In genomic region chr1:27346357-27346756, GRCh38 we compare ENCODE assay signal across 17 cellular contexts. TPM values are rescaled to one million over a fixed set of nuclear protein-coding genes. Genes with fewer than 3 reads are reported as not detected.
DNase-seq lines count a peak whose midpoint lies in the region; ATAC-seq and TF ChIP-seq lines count a peak whose summit lies in the region.
"Had no signal": no experiment of that assay in that cellular context is flagged by ENCODE, and none has a peak within 500 bp of the region (broad histone marks: within the 10 kb centered on the region; RNA-seq: fewer than 3 reads in every experiment).

No MANE protein-coding gene starts in this region.

- H3K4me3 ChIP-seq in right cardiac atrium (ENCODE audit: low read length): no peak overlapping the region
- no peak overlapping the region for H3K4me3 ChIP-seq in WERI-Rb-1 (ENCODE audit: low read depth, low read length)

- H3K4me1 ChIP-seq in right cardiac atrium (ENCODE audit: control insufficient read depth, insufficient read depth, low read length): peaks cover 6% of the 10 kb centered on the region

- ATAC-seq in Right ventricle myocardium inferior: no peak
- ATAC-seq in right cardiac atrium: no peak
- ATAC-seq in T-helper 17 cell: no peak
- ATAC-seq in activated T-cell treated with anti-CD3 and anti-CD28 coated beads, Interleukin-2, amount 50 U/mL, for 4 hours: no peak
- ATAC-seq in HG03139 (IDR thresholded peaks at IDR 0.05; ENCODE audit: unreplicated experiment): no peak

- H3K4me3 Mint-ChIP-seq in T-helper 17 cell (peak overlapping the region; percentile 59), immature natural killer cell (peak overlapping the region in 2 of 5 donors; percentile 23 to 67), type B pancreatic cell (peak overlapping the region; percentile 63)
- H3K4me3 Mint-ChIP-seq in activated T-cell treated with anti-CD3 and anti-CD28 coated beads, Interleukin-2, amount 50 U/mL, for 4 hours: no peak overlapping the region

- H3K27ac ChIP-seq in right cardiac atrium (ENCODE audit: low read length) (no peak overlapping the region), WERI-Rb-1 (no peak overlapping the region)

- H3K27me3 ChIP-seq in right cardiac atrium (ENCODE audit: control insufficient read depth, insufficient read depth): no peaks in the 10 kb centered on the region
- H3K27me3 ChIP-seq in WERI-Rb-1 (ENCODE audit: insufficient read depth, low read depth, severe bottlenecking): no peaks in the 10 kb centered on the region

- H3K36me3 Mint-ChIP-seq in T-helper 17 cell (ENCODE audit: low read depth) (peaks cover 12% of the 10 kb centered on the region), immature natural killer cell (peaks cover 4 to 9% (median 5%) of the 10 kb centered on the region in 3 donors), type B pancreatic cell (peaks cover 4% of the 10 kb centered on the region)
- peaks cover 8% of the 10 kb centered on the region for H3K36me3 Mint-ChIP-seq in activated T-cell treated with anti-CD3 and anti-CD28 coated beads, Interleukin-2, amount 50 U/mL, for 4 hours (ENCODE audit: insufficient read depth)

- 94% methylated on average over 8 of the region's 8 CpGs for WGBS in right cardiac atrium

- H3K9me3 Mint-ChIP-seq in immature natural killer cell (no peaks in the 10 kb centered on the region), type B pancreatic cell (no peaks in the 10 kb centered on the region)
- no peaks in the 10 kb centered on the region for H3K9me3 Mint-ChIP-seq in activated T-cell treated with anti-CD3 and anti-CD28 coated beads, Interleukin-2, amount 50 U/mL, for 4 hours

- H3K27me3 Mint-ChIP-seq in T-helper 17 cell (no peaks in the 10 kb centered on the region), immature natural killer cell (ENCODE audit: low read depth in 3 of 3) (peaks cover 0 to 11% (median 11%) of the 10 kb centered on the region in 3 donors), type B pancreatic cell (peaks cover 4% of the 10 kb centered on the region)
- H3K27me3 Mint-ChIP-seq in activated T-cell treated with anti-CD3 and anti-CD28 coated beads, Interleukin-2, amount 50 U/mL, for 4 hours (ENCODE audit: low read depth): no peaks in the 10 kb centered on the region

- H3K27ac Mint-ChIP-seq in T-helper 17 cell (peak overlapping the region; percentile 57), immature natural killer cell (peak overlapping the region; percentile 34 to 88 (median 70)), type B pancreatic cell (no peak overlapping the region)

- peaks cover 5% of the 10 kb centered on the region for H3K36me3 ChIP-seq in WERI-Rb-1

- DNase-seq in Right ventricle myocardium inferior (ENCODE audit: missing footprints) (peak; percentile 20), right cardiac atrium (no peak), T-helper 17 cell (no peak), immature natural killer cell (no peak), type B pancreatic cell (ENCODE audit: extremely low spot score, unreplicated experiment) (no peak), WERI-Rb-1 (no peak)
- DNase-seq in activated T-cell treated with anti-CD3 and anti-CD28 coated beads, Interleukin-2, amount 50 U/mL, for 4 hours: no peak
- DNase-seq: ACHN, GOT3, Karpas-422, MM.1S, NCI-H1105, NCI-H187, NCI-H446 treated with DMSO at 0.1 percent for 48 hours, NCI-H774, Right ventricle myocardium superior had no signal

- intact Hi-C loops in Right ventricle myocardium inferior (cut with DNase I): no loop called here
- intact Hi-C loops in right cardiac atrium (cut with DNase I): no loop called here

- H3K4me1 Mint-ChIP-seq in T-helper 17 cell (peaks cover 40% of the 10 kb centered on the region), immature natural killer cell (peaks cover 49 to 54% of the 10 kb centered on the region in 2 donors), type B pancreatic cell (ENCODE audit: unreplicated experiment) (peaks cover 18% of the 10 kb centered on the region)
- H3K4me1 Mint-ChIP-seq in activated T-cell treated with anti-CD3 and anti-CD28 coated beads, Interleukin-2, amount 50 U/mL, for 4 hours (ENCODE audit: low read depth): peaks cover 49% of the 10 kb centered on the region

- H3K9me3 ChIP-seq in right cardiac atrium (ENCODE audit: control insufficient read depth, low read length): no peaks in the 10 kb centered on the region
- no peaks in the 10 kb centered on the region for H3K9me3 ChIP-seq in T-helper 17 cell (ENCODE audit: control insufficient read depth, low read length, poor library complexity, severe bottlenecking)
- H3K9me3 ChIP-seq in WERI-Rb-1 (ENCODE audit: severe bottlenecking): no peaks in the 10 kb centered on the region

- TF ChIP-seq CTCF in type B pancreatic cell (conservative IDR thresholded peaks at IDR 0.05): no peak
- TF ChIP-seq CTCF in WERI-Rb-1 (IDR thresholded peaks at IDR 0.05; ENCODE audit: low read depth, low read length): no peak

RNA-seq across cellular contexts. Expression of gene SYTL1, which starts 4.5 kb away (rescaled TPM):
- total RNA-seq in Right ventricle myocardium inferior: 0.78 TPM
- total RNA-seq in right cardiac atrium: 1 to 10 TPM in 3 of 4 donors, under 1 TPM in 1; 0.39 to 2.9 (median 2.0) TPM
- polyA plus RNA-seq in right cardiac atrium: 2.1 TPM
- total RNA-seq in T-helper 17 cell: 100 to 1,000 TPM; 206 to 261 TPM
- 100 to 1,000 TPM; 157 to 211 (median 158) TPM for polyA plus RNA-seq in immature natural killer cell
- total RNA-seq in type B pancreatic cell (ENCODE audit: low replicate concordance): 37.2 and 105 TPM in 2 replicates
- 1 to 10 TPM; 5.9 to 6.8 (median 6.3) TPM for total RNA-seq in activated T-cell treated with anti-CD3 and anti-CD28 coated beads, Interleukin-2, amount 50 U/mL, for 4 hours

RNA-seq across cellular contexts. Expression of gene MAP3K6, which starts 20.4 kb away (rescaled TPM):
- total RNA-seq in Right ventricle myocardium inferior (51.3 TPM), right cardiac atrium (10 to 100 TPM; 40.7 to 52.7 (median 45.9) TPM), T-helper 17 cell (1 to 10 TPM; 3.3 to 4.9 TPM), type B pancreatic cell (ENCODE audit: low replicate concordance) (15.6 and 39.9 TPM in 2 replicates)
- polyA plus RNA-seq in right cardiac atrium (47.5 TPM), immature natural killer cell (1 to 10 TPM; 2.0 to 5.1 (median 3.6) TPM)
- 1 to 10 TPM; 3.1 to 4.8 (median 3.5) TPM for total RNA-seq in activated T-cell treated with anti-CD3 and anti-CD28 coated beads, Interleukin-2, amount 50 U/mL, for 4 hours

RNA-seq across cellular contexts. Expression of gene TMEM222, which starts 24.4 kb away (rescaled TPM):
- total RNA-seq in Right ventricle myocardium inferior (17.9 TPM), right cardiac atrium (10 to 100 TPM; 20.8 to 29.5 (median 27.1) TPM), T-helper 17 cell (10 to 100 TPM; 24.8 to 27.0 TPM), type B pancreatic cell (ENCODE audit: low replicate concordance) (38.6 and 40.1 TPM in 2 replicates)
- polyA plus RNA-seq in right cardiac atrium (26.9 TPM), immature natural killer cell (10 to 100 TPM; 56.0 to 99.3 (median 69.8) TPM)
- total RNA-seq in activated T-cell treated with anti-CD3 and anti-CD28 coated beads, Interleukin-2, amount 50 U/mL, for 4 hours: 10 to 100 TPM; 51.0 to 55.1 (median 51.7) TPM

RNA-seq across cellular contexts. Expression of gene FCN3, which starts 28.3 kb away (rescaled TPM):
- total RNA-seq in Right ventricle myocardium inferior (20.7 TPM), right cardiac atrium (10 to 100 TPM in 3 of 4 donors, 1 to 10 TPM in 1; 5.8 to 46.0 (median 11.9) TPM), T-helper 17 cell (not detected), type B pancreatic cell (ENCODE audit: low replicate concordance) (not detected in 2 replicates)
- polyA plus RNA-seq in right cardiac atrium (98.1 TPM), immature natural killer cell (not detected)
- under 1 TPM in 2 of 3 donors, not detected in 1; 0.33 to 0.34 TPM for total RNA-seq in activated T-cell treated with anti-CD3 and anti-CD28 coated beads, Interleukin-2, amount 50 U/mL, for 4 hours

RNA-seq across cellular contexts. Expression of gene CD164L2, which starts 36.8 kb away (rescaled TPM):
- total RNA-seq in Right ventricle myocardium inferior (not detected), right cardiac atrium (not detected), T-helper 17 cell (not detected), type B pancreatic cell (ENCODE audit: low replicate concordance) (0.41 and 0.76 TPM in 2 replicates)
- polyA plus RNA-seq in right cardiac atrium (not detected), immature natural killer cell (not detected)
- total RNA-seq in activated T-cell treated with anti-CD3 and anti-CD28 coated beads, Interleukin-2, amount 50 U/mL, for 4 hours: not detected
- total RNA-seq: Right ventricle myocardium superior had no signal
